ENCODE assay signal across 14 cellular contexts in the genomic region with DNA sequence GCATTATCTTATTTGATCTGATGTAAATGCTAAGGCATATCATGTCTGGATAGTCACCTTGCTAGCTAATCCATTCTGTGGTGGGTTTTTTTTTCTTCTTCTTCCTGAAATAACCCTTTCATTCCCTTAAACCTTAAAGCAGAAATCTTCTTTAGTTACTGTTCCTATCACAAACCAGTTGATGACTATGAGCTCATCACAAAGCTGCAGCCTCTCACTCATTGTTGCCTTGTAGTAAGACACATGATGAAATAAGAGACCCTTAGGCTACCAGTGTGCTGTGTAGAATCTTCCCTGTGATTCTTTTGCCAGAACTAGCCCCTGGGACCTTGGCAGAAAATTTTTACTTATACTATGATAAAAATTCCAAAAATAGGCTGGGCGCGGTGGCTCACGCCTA.
"Had no signal": no experiment of that assay in that cellular context is flagged by ENCODE, and none has a peak within 500 bp of the region (broad histone marks: within the 10 kb centered on the region; RNA-seq: fewer than 3 reads in every experiment).

No MANE protein-coding gene starts in this region.

- ATAC-seq: activated naive CD8-positive, alpha-beta T cell treated with anti-CD3 and anti-CD28 coated beads, Interleukin-2, amount 50 U/mL, for 24 hours; esophagus mucosa; WTC11 had no signal

- H3K4me1 ChIP-seq: suprapubic skin had no signal

- H3K27me3 ChIP-seq: right lobe of liver, suprapubic skin had no signal

- H3K36me3 ChIP-seq: right lobe of liver, suprapubic skin had no signal

- H3K4me3 ChIP-seq: right lobe of liver, suprapubic skin had no signal

- H3K27ac ChIP-seq: suprapubic skin had no signal

- H3K9me3 ChIP-seq: right lobe of liver, suprapubic skin had no signal

- DNase-seq: activated CD4-positive, alpha-beta T cell treated with anti-CD3 and anti-CD28 coated beads for 48 hours; activated naive CD4-positive, alpha-beta T cell treated with Interleukin-2 at 50 U/mL for 16 hours; activated naive CD8-positive, alpha-beta T cell treated with anti-CD3 and anti-CD28 coated beads, Interleukin-2, amount 50 U/mL, for 24 hours; dermis blood vessel endothelial cell; foreskin fibroblast; kidney; naive B cell; posterior cingulate gyrus; right lobe of liver; stimulated activated CD4-positive, alpha-beta T cell treated with anti-CD3 and anti-CD28 coated beads, Interleukin-2, amount 100 ng/mL, for 48 hours; stimulated activated naive CD4-positive, alpha-beta T cell treated with Interleukin-2 at 50 U/mL for 16 hours had no signal
